11 cellular contexts compared by ENCODE assay signal in genomic region chr6:11744753-11745152, GRCh38. TPM values are rescaled to one million over a fixed set of nuclear protein-coding genes. Genes with fewer than 3 reads are reported as not detected.
A peak's percentile ranks its signal among the peaks of the same experiment; 100 is the strongest.
DNase-seq lines count a peak whose midpoint lies in the region; ATAC-seq, FAIRE-seq and TF ChIP-seq lines count a peak whose summit lies in the region.
"Had no signal": no experiment of that assay in that cellular context is flagged by ENCODE, and none has a peak within 500 bp of the region (broad histone marks: within the 10 kb centered on the region; RNA-seq: fewer than 3 reads in every experiment).

No MANE protein-coding gene starts in this region.

- H3K4me3 ChIP-seq in astrocyte (ENCODE audit: insufficient read depth, low read depth, low read length) (no peak overlapping the region), psoas muscle (no peak overlapping the region)
- H3K4me3 ChIP-seq: SJCRH30 had no signal

- ATAC-seq in left cardiac atrium (peak; percentile 93 to 95), psoas muscle (peak; percentile 64 to 79 (median 74)), GM21529 (IDR thresholded peaks at IDR 0.05; ENCODE audit: unreplicated experiment) (no peak)
- no peak for ATAC-seq in natural killer cell treated with Interleukin-12 subunit alpha and Interleukin-12 subunit beta and Interleukin-15 and Interleukin-18, amount 100 ng/mL, for 72 hours
- ATAC-seq: activated CD8-positive, alpha-beta T cell treated with anti-CD3 and anti-CD28 coated beads, Interleukin-2, amount 10 ng/mL, durations not matched to agents 7 days and 5 days had no signal

- H3K79me2 ChIP-seq in astrocyte (ENCODE audit: insufficient read depth, low read length): no peaks in the 10 kb centered on the region

- no peak for FAIRE-seq in astrocyte (lab: Jason Lieb, UNC)

- H3K4me3 Mint-ChIP-seq in astrocyte (ENCODE audit: unreplicated experiment): no peak overlapping the region
- H3K4me3 Mint-ChIP-seq in natural killer cell treated with Interleukin-12 subunit alpha and Interleukin-12 subunit beta and Interleukin-15 and Interleukin-18, amount 100 ng/mL, for 72 hours: no peak overlapping the region
- H3K4me3 Mint-ChIP-seq: activated CD8-positive, alpha-beta T cell treated with anti-CD3 and anti-CD28 coated beads, Interleukin-2, amount 10 ng/mL, durations not matched to agents 7 days and 5 days had no signal

- WGBS in psoas muscle, 3 donors: 12 to 17% (median 12%) methylated on average over 3 of the region's 3 CpGs

- no peaks in the 10 kb centered on the region for H4K20me1 ChIP-seq in astrocyte (ENCODE audit: insufficient read depth, low read length)

- H3K9me3 ChIP-seq in astrocyte (ENCODE audit: insufficient read depth, low read depth, low read length) (no peaks in the 10 kb centered on the region), psoas muscle (no peaks in the 10 kb centered on the region)
- H3K9me3 ChIP-seq: SJCRH30 had no signal

- no peaks in the 10 kb centered on the region for H3K4me1 Mint-ChIP-seq in astrocyte (ENCODE audit: low read depth, unreplicated experiment)
- no peaks in the 10 kb centered on the region for H3K4me1 Mint-ChIP-seq in natural killer cell treated with Interleukin-12 subunit alpha and Interleukin-12 subunit beta and Interleukin-15 and Interleukin-18, amount 100 ng/mL, for 72 hours (ENCODE audit: low read depth in 2 of 2)

- H2AFZ ChIP-seq in astrocyte (ENCODE audit: low read depth, low read length): no peak overlapping the region

- H3K27me3 Mint-ChIP-seq in astrocyte (ENCODE audit: low read depth, unreplicated experiment): peaks cover 4% of the 10 kb centered on the region
- peaks cover 22 to 26% of the 10 kb centered on the region in 2 donors for H3K27me3 Mint-ChIP-seq in natural killer cell treated with Interleukin-12 subunit alpha and Interleukin-12 subunit beta and Interleukin-15 and Interleukin-18, amount 100 ng/mL, for 72 hours

- H3K27ac Mint-ChIP-seq in astrocyte (ENCODE audit: unreplicated experiment): no peak overlapping the region
- H3K27ac Mint-ChIP-seq in natural killer cell treated with Interleukin-12 subunit alpha and Interleukin-12 subunit beta and Interleukin-15 and Interleukin-18, amount 100 ng/mL, for 72 hours: no peak overlapping the region
- H3K27ac Mint-ChIP-seq: activated CD8-positive, alpha-beta T cell treated with anti-CD3 and anti-CD28 coated beads, Interleukin-2, amount 10 ng/mL, durations not matched to agents 7 days and 5 days had no signal

- no peaks in the 10 kb centered on the region for H3K4me1 ChIP-seq in astrocyte (ENCODE audit: insufficient read depth, low read length)
- peaks cover 3% of the 10 kb centered on the region for H3K4me1 ChIP-seq in psoas muscle
- H3K4me1 ChIP-seq: SJCRH30 had no signal

- H3K27me3 ChIP-seq in astrocyte (ENCODE audit: insufficient read depth, low read length) (no peaks in the 10 kb centered on the region), psoas muscle (ENCODE audit: insufficient read depth in 3 of 3, low read length in 2 of 3) (peaks cover 0 to 3% (median 0%) of the 10 kb centered on the region in 3 donors)
- H3K27me3 ChIP-seq: SJCRH30 had no signal

- intact Hi-C loops in left cardiac atrium (cut with DNase I) (no loop called here), psoas muscle (cut with DNase I) (no loop called here)

- H3K27ac ChIP-seq in astrocyte (ENCODE audit: low read depth, low read length) (no peak overlapping the region), psoas muscle (peak overlapping the region; percentile 61)
- H3K27ac ChIP-seq: SJCRH30 had no signal

- no peak overlapping the region for H3K9ac ChIP-seq in astrocyte (ENCODE audit: low read length)

- no peaks in the 10 kb centered on the region for H3K36me3 ChIP-seq in astrocyte (ENCODE audit: insufficient read depth, low read length)
- no peaks in the 10 kb centered on the region for H3K36me3 ChIP-seq in psoas muscle (ENCODE audit: insufficient read depth in 1 of 2, low read depth in 1 of 2)
- H3K36me3 ChIP-seq: SJCRH30 had no signal

- H3K9me3 Mint-ChIP-seq in astrocyte (ENCODE audit: unreplicated experiment): peaks cover 3% of the 10 kb centered on the region
- H3K9me3 Mint-ChIP-seq in natural killer cell treated with Interleukin-12 subunit alpha and Interleukin-12 subunit beta and Interleukin-15 and Interleukin-18, amount 100 ng/mL, for 72 hours: no peaks in the 10 kb centered on the region

- no peak overlapping the region for H3K4me2 ChIP-seq in astrocyte (ENCODE audit: low read length)

- DNase-seq in Ammon's horn (ENCODE audit: low spot score): peak; percentile 29
- peak; percentile 87 for DNase-seq in astrocyte (ENCODE audit: low read depth)
- peak; percentile 72 for DNase-seq in left cardiac atrium
- DNase-seq in psoas muscle: peak; percentile 69 to 75
- no peak for DNase-seq in natural killer cell treated with Interleukin-12 subunit alpha and Interleukin-12 subunit beta and Interleukin-15 and Interleukin-18, amount 100 ng/mL, for 72 hours (ENCODE audit: low spot score)
- no peak for DNase-seq in COLO829 (ENCODE audit: low spot score)
- DNase-seq in NCI-H510A (lab: John Stamatoyannopoulos, UW): no peak
- DNase-seq: activated CD8-positive, alpha-beta T cell treated with anti-CD3 and anti-CD28 coated beads, Interleukin-2, amount 10 ng/mL, durations not matched to agents 7 days and 5 days; stimulated activated CD4-positive, alpha-beta T cell treated with anti-CD3 and anti-CD28 coated beads, Interleukin-4, amount 100 ng/mL, for 24 hours had no signal

- no peak for TF ChIP-seq CTCF in astrocyte (IDR thresholded peaks at IDR 0.05; ENCODE audit: insufficient read depth, low read depth, low read length)
- TF ChIP-seq CTCF in psoas muscle (IDR thresholded peaks at IDR 0.05): no peak

- no peaks in the 10 kb centered on the region for H3K36me3 Mint-ChIP-seq in astrocyte (ENCODE audit: low read depth, unreplicated experiment)
- H3K36me3 Mint-ChIP-seq in natural killer cell treated with Interleukin-12 subunit alpha and Interleukin-12 subunit beta and Interleukin-15 and Interleukin-18, amount 100 ng/mL, for 72 hours: no peaks in the 10 kb centered on the region

RNA-seq across cellular contexts. Expression of gene ADTRP, which starts 33.9 kb away (rescaled TPM):
- total RNA-seq in astrocyte (0.58 and 0.68 TPM in 2 replicates), left cardiac atrium (under 1 TPM; 0.18 to 0.21 TPM), psoas muscle (not detected)
- under 1 TPM in 2 of 3 donors, not detected in 1; 0.08 TPM for polyA plus RNA-seq in psoas muscle
- total RNA-seq in natural killer cell treated with Interleukin-12 subunit alpha and Interleukin-12 subunit beta and Interleukin-15 and Interleukin-18, amount 100 ng/mL, for 72 hours: 1 to 10 TPM in 1 of 2 donors, not detected in 1; 1.0 TPM
- total RNA-seq: SJCRH30 had no signal

Comparison
In these comparisons a context has a peak if more than half of its experiments do, and no peak if none do; other contexts are left out.
1. DNase-seq: peak in Ammon's horn (single experiment), astrocyte (single experiment), left cardiac atrium (single experiment) and psoas muscle (2 of 2); none in natural killer cell treated with Interleukin-12 subunit alpha and Interleukin-12 subunit beta and Interleukin-15 and Interleukin-18, amount 100 ng/mL, for 72 hours (single experiment), COLO829 (single experiment) and NCI-H510A (single experiment).
2. ATAC-seq: peak in left cardiac atrium (2 of 2) and psoas muscle (4 of 4); none in natural killer cell treated with Interleukin-12 subunit alpha and Interleukin-12 subunit beta and Interleukin-15 and Interleukin-18, amount 100 ng/mL, for 72 hours (0 of 2) and GM21529 (single experiment).